8 cellular contexts compared by ENCODE assay signal in genomic region chr10:30422981-30423654, GRCh38. TPM values are rescaled to one million over a fixed set of nuclear protein-coding genes. Genes with fewer than 3 reads are reported as not detected.
DNase-seq lines count a peak whose midpoint lies in the region; ATAC-seq and TF ChIP-seq lines count a peak whose summit lies in the region.

No MANE protein-coding gene starts in this region.

- no peaks in the 10 kb centered on the region for H3K27me3 ChIP-seq in dorsolateral prefrontal cortex

- H3K4me3 Mint-ChIP-seq in Calu3 (ENCODE audit: low read depth, unreplicated experiment) (peak overlapping the region; percentile 28), nephron progenitor cell (peak overlapping the region; percentile 35)
- no peak overlapping the region for H3K4me3 Mint-ChIP-seq in activated T-helper 1 cell treated with anti-CD3 and anti-CD28 coated beads, Interleukin-12 subunit alpha, Interleukin-12 subunit beta, Interleukin-2, Interleukin-4 antibody, amounts not matched to agents 30 ng/mL and 10 ng/mL and 1 ng/mL, durations not matched to agents 14 hours and 24 hours and 36 hours

- H3K36me3 Mint-ChIP-seq in Calu3 (ENCODE audit: insufficient read depth, unreplicated experiment) (peaks cover 14% of the 10 kb centered on the region), nephron progenitor cell (ENCODE audit: low read depth) (no peaks in the 10 kb centered on the region)
- no peaks in the 10 kb centered on the region for H3K36me3 Mint-ChIP-seq in activated T-helper 1 cell treated with anti-CD3 and anti-CD28 coated beads, Interleukin-12 subunit alpha, Interleukin-12 subunit beta, Interleukin-2, Interleukin-4 antibody, amounts not matched to agents 30 ng/mL and 10 ng/mL and 1 ng/mL, durations not matched to agents 14 hours and 24 hours and 36 hours (ENCODE audit: low read depth)

- H3K27ac Mint-ChIP-seq in Calu3 (ENCODE audit: unreplicated experiment) = peak overlapping the region; percentile 94
- H3K27ac Mint-ChIP-seq in nephron progenitor cell = peak overlapping the region; percentile 98
- H3K27ac Mint-ChIP-seq in activated T-helper 1 cell treated with anti-CD3 and anti-CD28 coated beads, Interleukin-12 subunit alpha, Interleukin-12 subunit beta, Interleukin-2, Interleukin-4 antibody, amounts not matched to agents 30 ng/mL and 10 ng/mL and 1 ng/mL, durations not matched to agents 14 hours and 24 hours and 36 hours = no peak overlapping the region

- peak; percentile 80 for DNase-seq in Calu3
- peak; percentile 72 to 76 for DNase-seq in NOMO-1 (lab: John Stamatoyannopoulos, UW; ENCODE audit: unreplicated experiment in 2 of 2)
- peak; percentile 92 for DNase-seq in epithelial cell of esophagus (ENCODE audit: low read depth)
- DNase-seq in nephron progenitor cell = peak; percentile 25
- no peak for DNase-seq in activated T-helper 1 cell treated with anti-CD3 and anti-CD28 coated beads, Interleukin-12 subunit alpha, Interleukin-12 subunit beta, Interleukin-2, Interleukin-4 antibody, amounts not matched to agents 30 ng/mL and 10 ng/mL and 1 ng/mL, durations not matched to agents 14 hours and 24 hours and 36 hours (ENCODE audit: low spot score)
- DNase-seq in NCI-H2029 (lab: John Stamatoyannopoulos, UW) = no peak
- DNase-seq in dorsolateral prefrontal cortex = no peak

- H3K27me3 Mint-ChIP-seq in Calu3 (ENCODE audit: unreplicated experiment) (no peaks in the 10 kb centered on the region), nephron progenitor cell (ENCODE audit: low read depth, poor library complexity) (no peaks in the 10 kb centered on the region)
- no peaks in the 10 kb centered on the region for H3K27me3 Mint-ChIP-seq in activated T-helper 1 cell treated with anti-CD3 and anti-CD28 coated beads, Interleukin-12 subunit alpha, Interleukin-12 subunit beta, Interleukin-2, Interleukin-4 antibody, amounts not matched to agents 30 ng/mL and 10 ng/mL and 1 ng/mL, durations not matched to agents 14 hours and 24 hours and 36 hours (ENCODE audit: insufficient read depth)

- H3K4me1 Mint-ChIP-seq in Calu3 (ENCODE audit: low read depth, unreplicated experiment) (peaks cover 42% of the 10 kb centered on the region), nephron progenitor cell (peaks cover 42% of the 10 kb centered on the region)
- peaks cover 57% of the 10 kb centered on the region for H3K4me1 Mint-ChIP-seq in activated T-helper 1 cell treated with anti-CD3 and anti-CD28 coated beads, Interleukin-12 subunit alpha, Interleukin-12 subunit beta, Interleukin-2, Interleukin-4 antibody, amounts not matched to agents 30 ng/mL and 10 ng/mL and 1 ng/mL, durations not matched to agents 14 hours and 24 hours and 36 hours (ENCODE audit: low read depth)

- BruUV-seq in Calu3 (replicated peaks; lab: Mats Ljungman, UMichigan) = no TSS peak

- H3K27ac ChIP-seq in dorsolateral prefrontal cortex = peak overlapping the region in 14 of 59 donors; percentile 8 to 68 (median 28)

- intact Hi-C loops in Calu3 (cut with micrococcal nuclease; ENCODE audit: unreplicated experiment) (no loop called here), dorsolateral prefrontal cortex (cut with DNase I) (no loop called here)
- intact Hi-C loops in activated T-helper 1 cell treated with anti-CD3 and anti-CD28 coated beads, Interleukin-12 subunit alpha, Interleukin-12 subunit beta, Interleukin-2, Interleukin-4 antibody, amounts not matched to agents 30 ng/mL and 10 ng/mL and 1 ng/mL, durations not matched to agents 14 hours and 24 hours and 36 hours (cut with micrococcal nuclease) = no loop called here

- no peak for ATAC-seq in GM18861 (IDR thresholded peaks at IDR 0.05; ENCODE audit: unreplicated experiment)

- TF ChIP-seq CTCF in Calu3 (IDR thresholded peaks at IDR 0.05; ENCODE audit: unreplicated experiment) = no peak
- no peak for TF ChIP-seq CTCF in epithelial cell of esophagus (IDR thresholded peaks at IDR 0.05; ENCODE audit: insufficient read depth, low read depth, low read length, missing control alignments)
- TF ChIP-seq CTCF in nephron progenitor cell (IDR thresholded peaks at IDR 0.05) = no peak
- no peak for TF ChIP-seq CTCF in dorsolateral prefrontal cortex (IDR thresholded peaks at IDR 0.05 in 54 of 56, conservative IDR thresholded peaks at IDR 0.05 in 2 of 56; ENCODE audit: low read depth in 1 of 56, partially characterized antibody in 56 of 56)

- no peak overlapping the region for H3K4me3 ChIP-seq in epithelial cell of esophagus (ENCODE audit: low read length)
- H3K4me3 ChIP-seq in dorsolateral prefrontal cortex = no peak overlapping the region

- CTCF ChIA-PET in Calu3 (lab: Charles Lee) = interaction anchor here (0.9 to 1.7 kb wide), 6 partner anchors 8 to 168 kb away, joined by 3 to 9 read pairs (median 4); partner anchors contain the start of gene MAP3K8

- H3K9me3 Mint-ChIP-seq in Calu3 (ENCODE audit: low read depth, unreplicated experiment) (no peaks in the 10 kb centered on the region), nephron progenitor cell (no peaks in the 10 kb centered on the region)
- H3K9me3 Mint-ChIP-seq in activated T-helper 1 cell treated with anti-CD3 and anti-CD28 coated beads, Interleukin-12 subunit alpha, Interleukin-12 subunit beta, Interleukin-2, Interleukin-4 antibody, amounts not matched to agents 30 ng/mL and 10 ng/mL and 1 ng/mL, durations not matched to agents 14 hours and 24 hours and 36 hours = no peaks in the 10 kb centered on the region

RNA-seq across cellular contexts. Expression of gene MAP3K8, which starts 10.9 kb away (rescaled TPM):
- total RNA-seq in Calu3 (2022) = 13.2 and 20.6 TPM in 2 replicates
- total RNA-seq in activated T-helper 1 cell treated with anti-CD3 and anti-CD28 coated beads, Interleukin-12 subunit alpha, Interleukin-12 subunit beta, Interleukin-2, Interleukin-4 antibody, amounts not matched to agents 30 ng/mL and 10 ng/mL and 1 ng/mL, durations not matched to agents 14 hours and 24 hours and 36 hours = 34.7 and 37.5 TPM in 2 replicates
- 10 to 100 TPM in 57 of 120 experiments, 1 to 10 TPM in 63; 2.7 to 29.1 (median 9.8) TPM for total RNA-seq in dorsolateral prefrontal cortex

Comparison
In these comparisons a context has a peak if more than half of its experiments do, and no peak if none do; other contexts are left out.
1. DNase-seq: peak in Calu3 (single experiment), NOMO-1 (2 of 2), epithelial cell of esophagus (single experiment) and nephron progenitor cell (single experiment); none in activated T-helper 1 cell treated with anti-CD3 and anti-CD28 coated beads, Interleukin-12 subunit alpha, Interleukin-12 subunit beta, Interleukin-2, Interleukin-4 antibody, amounts not matched to agents 30 ng/mL and 10 ng/mL and 1 ng/mL, durations not matched to agents 14 hours and 24 hours and 36 hours (single experiment), NCI-H2029 (single experiment) and dorsolateral prefrontal cortex (0 of 10).